In the genomic region with DNA sequence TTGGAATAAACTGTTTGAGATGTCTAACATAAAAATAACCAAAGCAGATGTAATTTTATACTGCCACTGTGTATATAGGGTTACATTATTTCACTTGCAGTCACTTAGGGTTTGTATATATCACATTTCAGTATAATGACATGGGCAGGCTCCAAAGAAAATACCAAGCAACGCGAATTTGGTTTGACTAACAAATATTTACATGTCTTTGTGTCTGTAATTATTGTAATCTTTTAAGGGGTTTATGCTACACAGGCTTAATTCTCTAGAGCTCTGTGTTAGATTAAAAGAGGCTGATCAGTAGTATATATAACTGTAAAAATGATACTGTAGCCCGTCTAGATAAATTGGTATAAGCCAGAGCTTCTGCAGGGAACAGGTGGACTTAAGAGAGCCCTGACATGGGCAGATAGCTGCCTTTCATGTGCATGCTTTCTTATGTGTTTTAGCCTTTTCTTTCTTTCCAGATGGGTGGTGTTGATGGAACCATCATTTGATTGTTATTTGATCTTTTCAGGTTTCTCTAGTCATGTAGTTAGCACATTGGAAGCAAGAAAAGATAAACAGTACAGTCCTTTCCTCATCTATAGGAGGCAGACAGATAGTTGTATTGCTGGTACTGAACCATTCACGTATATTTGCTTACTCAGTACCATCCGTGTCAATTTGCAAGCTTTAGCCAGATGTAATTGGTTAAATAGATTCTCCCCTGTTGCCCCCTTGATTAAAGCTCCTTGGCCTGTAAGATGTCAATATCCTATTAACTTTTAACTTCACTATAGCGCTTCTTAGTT, we compare ENCODE assay signal across 2 cellular contexts.
TF ChIP-seq lines count a peak whose summit lies in the region.

No MANE protein-coding gene starts in this region.

TF ChIP-seq in SK-N-SH treated with all-trans-retinoic acid at 6 μM for 48 hours, 23 proteins besides CTCF, POLR2A, EP300 and RAD21 (continued from another document):
- TF ChIP-seq, protein P1, sequence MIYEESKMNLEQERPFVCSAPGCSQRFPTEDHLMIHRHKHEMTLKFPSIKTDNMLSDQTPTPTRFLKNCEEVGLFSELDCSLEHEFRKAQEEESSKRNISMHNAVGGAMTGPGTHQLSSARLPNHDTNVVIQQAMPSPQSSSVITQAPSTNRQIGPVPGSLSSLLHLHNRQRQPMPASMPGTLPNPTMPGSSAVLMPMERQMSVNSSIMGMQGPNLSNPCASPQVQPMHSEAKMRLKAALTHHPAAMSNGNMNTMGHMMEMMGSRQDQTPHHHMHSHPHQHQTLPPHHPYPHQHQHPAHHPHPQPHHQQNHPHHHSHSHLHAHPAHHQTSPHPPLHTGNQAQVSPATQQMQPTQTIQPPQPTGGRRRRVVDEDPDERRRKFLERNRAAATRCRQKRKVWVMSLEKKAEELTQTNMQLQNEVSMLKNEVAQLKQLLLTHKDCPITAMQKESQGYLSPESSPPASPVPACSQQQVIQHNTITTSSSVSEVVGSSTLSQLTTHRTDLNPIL (CRISPR knock-in tag; IDR thresholded peaks at IDR 0.05; ENCODE audit: low read depth), result no peak
- no peak for TF ChIP-seq ZNF565 (CRISPR knock-in tag; conservative IDR thresholded peaks at IDR 0.05; ENCODE audit: low read depth)

TF ChIP-seq in SK-N-SH, 30 proteins besides CTCF, POLR2A, EP300 and RAD21 (continued from another document):
- TF ChIP-seq RXRA (IDR thresholded peaks at IDR 0.05; ENCODE audit: borderline replicate concordance, low read depth), result no peak
- TF ChIP-seq, protein P2, sequence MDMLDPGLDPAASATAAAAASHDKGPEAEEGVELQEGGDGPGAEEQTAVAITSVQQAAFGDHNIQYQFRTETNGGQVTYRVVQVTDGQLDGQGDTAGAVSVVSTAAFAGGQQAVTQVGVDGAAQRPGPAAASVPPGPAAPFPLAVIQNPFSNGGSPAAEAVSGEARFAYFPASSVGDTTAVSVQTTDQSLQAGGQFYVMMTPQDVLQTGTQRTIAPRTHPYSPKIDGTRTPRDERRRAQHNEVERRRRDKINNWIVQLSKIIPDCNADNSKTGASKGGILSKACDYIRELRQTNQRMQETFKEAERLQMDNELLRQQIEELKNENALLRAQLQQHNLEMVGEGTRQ (IDR thresholded peaks at IDR 0.05; ENCODE audit: borderline replicate concordance, low read depth, low read length), result no peak
- TF ChIP-seq FOXM1 (IDR thresholded peaks at IDR 0.05; ENCODE audit: low read depth), result no peak
- TF ChIP-seq TEAD4 (IDR thresholded peaks at IDR 0.05; ENCODE audit: borderline replicate concordance, insufficient read depth), result no peak
- TF ChIP-seq YY1 (IDR thresholded peaks at IDR 0.05; ENCODE audit: low read depth), result no peak
